ENCODE assay signal across 11 cellular contexts in genomic region chr5:131209175-131209505, GRCh38. TPM values are rescaled to one million over a fixed set of nuclear protein-coding genes. Genes with fewer than 3 reads are reported as not detected.
DNase-seq lines count a peak whose midpoint lies in the region; ATAC-seq and TF ChIP-seq lines count a peak whose summit lies in the region.
"Had no signal": no experiment of that assay in that cellular context is flagged by ENCODE, and none has a peak within 500 bp of the region (broad histone marks: within the 10 kb centered on the region; RNA-seq: fewer than 3 reads in every experiment).

No MANE protein-coding gene starts in this region.

- H3K27ac ChIP-seq in SU-DHL-6 (ENCODE audit: low read depth, low read length) (peak overlapping the region; percentile 96), transverse colon (peak overlapping the region; percentile 11 to 54 (median 32))
- H3K27ac ChIP-seq: coronary artery, upper lobe of right lung had no signal

- H3K27me3 Mint-ChIP-seq in activated naive CD4-positive, alpha-beta T cell treated with anti-CD3 and anti-CD28 coated beads, Interleukin-2, amount 50 U/mL, for 24 hours = no peaks in the 10 kb centered on the region
- H3K27me3 Mint-ChIP-seq in dendritic cell treated with granulocyte-macrophage colony-stimulating factor and Interleukin-4, amounts not matched to agents 40 ng/mL and 50 ng/mL, for 4 days = no peaks in the 10 kb centered on the region

- H3K4me3 ChIP-seq in SU-DHL-6 (ENCODE audit: insufficient read depth, low read length, poor library complexity, severe bottlenecking) (peak overlapping the region; percentile 3), transverse colon (no peak overlapping the region)
- H3K4me3 ChIP-seq: coronary artery, upper lobe of right lung had no signal

- H3K4me1 ChIP-seq in transverse colon = peaks cover 4 to 53% (median 25%) of the 10 kb centered on the region in 4 donors

- no peaks in the 10 kb centered on the region for H4K20me1 ChIP-seq in SU-DHL-6 (ENCODE audit: low read depth, low read length)

- no peak for ATAC-seq in GM21619 (IDR thresholded peaks at IDR 0.05; ENCODE audit: unreplicated experiment)
- ATAC-seq in HG03442 (IDR thresholded peaks at IDR 0.05; ENCODE audit: unreplicated experiment) = no peak

- no peak for TF ChIP-seq EP300 in transverse colon (IDR thresholded peaks at IDR 0.05; ENCODE audit: low read depth)

- peaks cover 4% of the 10 kb centered on the region for H3K9me3 Mint-ChIP-seq in activated naive CD4-positive, alpha-beta T cell treated with anti-CD3 and anti-CD28 coated beads, Interleukin-2, amount 50 U/mL, for 24 hours
- no peaks in the 10 kb centered on the region for H3K9me3 Mint-ChIP-seq in dendritic cell treated with granulocyte-macrophage colony-stimulating factor and Interleukin-4, amounts not matched to agents 40 ng/mL and 50 ng/mL, for 4 days

- TF ChIP-seq POLR2A in transverse colon (IDR thresholded peaks at IDR 0.05) = no peak

- peaks cover 62% of the 10 kb centered on the region for H3K4me1 Mint-ChIP-seq in activated naive CD4-positive, alpha-beta T cell treated with anti-CD3 and anti-CD28 coated beads, Interleukin-2, amount 50 U/mL, for 24 hours
- peaks cover 43% of the 10 kb centered on the region for H3K4me1 Mint-ChIP-seq in dendritic cell treated with granulocyte-macrophage colony-stimulating factor and Interleukin-4, amounts not matched to agents 40 ng/mL and 50 ng/mL, for 4 days (ENCODE audit: low read depth)

- H3K27ac Mint-ChIP-seq in activated naive CD4-positive, alpha-beta T cell treated with anti-CD3 and anti-CD28 coated beads, Interleukin-2, amount 50 U/mL, for 24 hours = peak overlapping the region; percentile 96
- H3K27ac Mint-ChIP-seq in dendritic cell treated with granulocyte-macrophage colony-stimulating factor and Interleukin-4, amounts not matched to agents 40 ng/mL and 50 ng/mL, for 4 days = peak overlapping the region; percentile 91

- peak overlapping the region; percentile 81 for H3K4me2 ChIP-seq in SU-DHL-6 (ENCODE audit: low read depth, low read length, poor library complexity, severe bottlenecking)

- no peak for DNase-seq in activated naive CD4-positive, alpha-beta T cell (lab: John Stamatoyannopoulos, UW)
- DNase-seq in transverse colon (no peak), NCI-H526 treated with DMSO at 0.1 percent for 48 hours (lab: John Stamatoyannopoulos, UW) (no peak)
- DNase-seq: hippocampal formation, upper lobe of right lung had no signal

- in situ Hi-C loops in transverse colon (cut with MboI; ENCODE audit: low pct_ligation_motif_present in 1 of 4, low pct_unique_long_range_greater_than_20kb in 1 of 4, low sequenced_read_pairs in 3 of 4) = no loop called here

- 44 to 73% methylated on average over 1 of the region's 1 CpG for WGBS in transverse colon (ENCODE audit: low coverage in 1 of 2), 2 donors

- intact Hi-C loops in dendritic cell treated with granulocyte-macrophage colony-stimulating factor and Interleukin-4, amounts not matched to agents 40 ng/mL and 50 ng/mL, for 4 days (cut with micrococcal nuclease) = loop anchor here (2.0 to 5.0 kb wide), 2 partner anchors 16 to 37 kb away; partner anchors contain the start of gene LYRM7
- intact Hi-C loops in transverse colon (cut with DNase I; ENCODE audit: low total_unique reads) = no loop called here

- H3K27me3 ChIP-seq in SU-DHL-6 (ENCODE audit: low read length) (no peaks in the 10 kb centered on the region), transverse colon (no peaks in the 10 kb centered on the region)
- H3K27me3 ChIP-seq: upper lobe of right lung had no signal

- H3K79me2 ChIP-seq in SU-DHL-6 (ENCODE audit: insufficient read depth, low read length) = peaks cover 39% of the 10 kb centered on the region

- H3K9ac ChIP-seq in SU-DHL-6 (ENCODE audit: low read length) = peak overlapping the region; percentile 61

- peak overlapping the region; percentile 83 for H3K4me3 Mint-ChIP-seq in activated naive CD4-positive, alpha-beta T cell treated with anti-CD3 and anti-CD28 coated beads, Interleukin-2, amount 50 U/mL, for 24 hours
- no peak overlapping the region for H3K4me3 Mint-ChIP-seq in dendritic cell treated with granulocyte-macrophage colony-stimulating factor and Interleukin-4, amounts not matched to agents 40 ng/mL and 50 ng/mL, for 4 days

- peaks cover 58% of the 10 kb centered on the region for H3F3A ChIP-seq in SU-DHL-6 (ENCODE audit: insufficient read depth)

- TF ChIP-seq CTCF in SU-DHL-6 (IDR thresholded peaks at IDR 0.05; ENCODE audit: insufficient read depth, low read length, poor library complexity, severe bottlenecking) (no peak), transverse colon (IDR thresholded peaks at IDR 0.05) (no peak)

- no peaks in the 10 kb centered on the region for H3K9me3 ChIP-seq in SU-DHL-6 (ENCODE audit: insufficient read depth, low read length)
- no peaks in the 10 kb centered on the region for H3K9me3 ChIP-seq in transverse colon
- H3K9me3 ChIP-seq: upper lobe of right lung had no signal

- peak overlapping the region; percentile 72 for H2AFZ ChIP-seq in SU-DHL-6 (ENCODE audit: low read depth, low read length, severe bottlenecking)

- no peaks in the 10 kb centered on the region for H3K9me2 ChIP-seq in SU-DHL-6 (replicated peaks; ENCODE audit: insufficient read depth, low read length)

- H3K36me3 Mint-ChIP-seq in activated naive CD4-positive, alpha-beta T cell treated with anti-CD3 and anti-CD28 coated beads, Interleukin-2, amount 50 U/mL, for 24 hours = no peaks in the 10 kb centered on the region
- no peaks in the 10 kb centered on the region for H3K36me3 Mint-ChIP-seq in dendritic cell treated with granulocyte-macrophage colony-stimulating factor and Interleukin-4, amounts not matched to agents 40 ng/mL and 50 ng/mL, for 4 days (ENCODE audit: low read depth)

- H3K36me3 ChIP-seq in SU-DHL-6 (ENCODE audit: low read length) (no peaks in the 10 kb centered on the region), transverse colon (no peaks in the 10 kb centered on the region)
- H3K36me3 ChIP-seq: upper lobe of right lung had no signal

RNA-seq across cellular contexts. Expression of gene LYRM7, which starts 38.4 kb away (rescaled TPM):
- 10 to 100 TPM in 3 of 4 donors, 1 to 10 TPM in 1; 2.0 to 14.6 (median 12.3) TPM for total RNA-seq in transverse colon

RNA-seq across cellular contexts. Expression of gene HINT1, which starts 44.1 kb away (rescaled TPM):
- 100 to 1,000 TPM; 252 to 668 (median 349) TPM for total RNA-seq in transverse colon

RNA-seq across cellular contexts. Expression of gene CDC42SE2, which starts 54.7 kb away (rescaled TPM):
- 100 to 1,000 TPM in 2 of 4 donors, 10 to 100 TPM in 2; 71.8 to 118 (median 91.8) TPM for total RNA-seq in transverse colon
